In genomic region chr7:88437132-88437531, GRCh38 we compare ENCODE assay signal across 28 cellular contexts.
DNase-seq lines count a peak whose midpoint lies in the region; ATAC-seq and TF ChIP-seq lines count a peak whose summit lies in the region.
"Had no signal": no experiment of that assay in that cellular context is flagged by ENCODE, and none has a peak within 500 bp of the region (broad histone marks: within the 10 kb centered on the region; RNA-seq: fewer than 3 reads in every experiment).

No MANE protein-coding gene starts in this region.

- no peak overlapping the region for H3K4me3 Mint-ChIP-seq in T-helper 2 cell treated with Interferon-gamma antibody and Interleukin-4, amounts not matched to agents 5 μg/mL and 100 μg/mL, for 36 hours
- H3K4me3 Mint-ChIP-seq: activated naive CD4-positive, alpha-beta T cell treated with anti-CD3 and anti-CD28 coated beads, Interleukin-2, amount 50 U/mL, for 24 hours; IgD-negative memory B cell; memory B cell; stimulated activated effector memory CD8-positive, alpha-beta T cell treated with anti-CD3 and anti-CD28 coated beads, Interleukin-12 subunit alpha, Interleukin-12 subunit beta, amount 100 ng/mL, for 72 hours had no signal

- H3K27me3 Mint-ChIP-seq in T-helper 2 cell treated with Interferon-gamma antibody and Interleukin-4, amounts not matched to agents 5 μg/mL and 100 μg/mL, for 36 hours (ENCODE audit: low read depth), result no peaks in the 10 kb centered on the region
- H3K27me3 Mint-ChIP-seq: IgD-negative memory B cell, memory B cell had no signal

- in situ Hi-C loops in ACHN (cut with HindIII; ENCODE audit: low pct_ligation_motif_present, low pct_unique_long_range_greater_than_20kb, low sequenced_read_pairs), result no loop called here

- no peak for TF ChIP-seq CTCF in gastroesophageal sphincter (IDR thresholded peaks at IDR 0.05)

- H3K4me3 ChIP-seq in gastroesophageal sphincter, result no peak overlapping the region
- H3K4me3 ChIP-seq: Peyer's patch, prostate gland, skin epidermis, testis, vagina had no signal

- H3K4me1 Mint-ChIP-seq in T-helper 2 cell treated with Interferon-gamma antibody and Interleukin-4, amounts not matched to agents 5 μg/mL and 100 μg/mL, for 36 hours (ENCODE audit: low read depth), result no peaks in the 10 kb centered on the region
- H3K4me1 Mint-ChIP-seq: activated naive CD4-positive, alpha-beta T cell treated with anti-CD3 and anti-CD28 coated beads, Interleukin-2, amount 50 U/mL, for 24 hours; IgD-negative memory B cell; memory B cell; stimulated activated effector memory CD8-positive, alpha-beta T cell treated with anti-CD3 and anti-CD28 coated beads, Interleukin-12 subunit alpha, Interleukin-12 subunit beta, amount 100 ng/mL, for 72 hours had no signal

- H3K36me3 Mint-ChIP-seq in T-helper 2 cell treated with Interferon-gamma antibody and Interleukin-4, amounts not matched to agents 5 μg/mL and 100 μg/mL, for 36 hours (ENCODE audit: low read depth), result no peaks in the 10 kb centered on the region
- H3K36me3 Mint-ChIP-seq: activated naive CD4-positive, alpha-beta T cell treated with anti-CD3 and anti-CD28 coated beads, Interleukin-2, amount 50 U/mL, for 24 hours; IgD-negative memory B cell; memory B cell; stimulated activated effector memory CD8-positive, alpha-beta T cell treated with anti-CD3 and anti-CD28 coated beads, Interleukin-12 subunit alpha, Interleukin-12 subunit beta, amount 100 ng/mL, for 72 hours had no signal

- no peaks in the 10 kb centered on the region for H3K27me3 ChIP-seq in gastroesophageal sphincter
- H3K27me3 ChIP-seq: neutrophil, Peyer's patch, testis, vagina had no signal

- H3K27ac ChIP-seq in gastroesophageal sphincter, result no peak overlapping the region
- H3K27ac ChIP-seq: neutrophil, Peyer's patch, prostate gland, skin epidermis, testis, vagina had no signal

- DNase-seq in hypothalamus (lab: John Stamatoyannopoulos, UW) (no peak), ACHN (no peak)
- DNase-seq in T-helper 2 cell treated with Interferon-gamma antibody and Interleukin-4, amounts not matched to agents 5 μg/mL and 100 μg/mL, for 36 hours (ENCODE audit: low spot score), result no peak
- DNase-seq: aorta; C1 segment of cervical spinal cord; Calu3; caudate nucleus; GOT3; head of caudate nucleus; left cardiac atrium; NCI-H1436 treated with DMSO at 0.1 percent for 48 hours; NCI-H510A; Peyer's patch; stimulated activated CD4-positive, alpha-beta T cell treated with anti-CD3 and anti-CD28 coated beads, Interleukin-1b, Interleukin-23, amount 100 ng/mL, for 48 hours; testis had no signal

- no peak overlapping the region for H3K27ac Mint-ChIP-seq in T-helper 2 cell treated with Interferon-gamma antibody and Interleukin-4, amounts not matched to agents 5 μg/mL and 100 μg/mL, for 36 hours
- H3K27ac Mint-ChIP-seq: activated naive CD4-positive, alpha-beta T cell treated with anti-CD3 and anti-CD28 coated beads, Interleukin-2, amount 50 U/mL, for 24 hours; IgD-negative memory B cell; memory B cell; stimulated activated effector memory CD8-positive, alpha-beta T cell treated with anti-CD3 and anti-CD28 coated beads, Interleukin-12 subunit alpha, Interleukin-12 subunit beta, amount 100 ng/mL, for 72 hours had no signal

- H3K9me3 Mint-ChIP-seq in T-helper 2 cell treated with Interferon-gamma antibody and Interleukin-4, amounts not matched to agents 5 μg/mL and 100 μg/mL, for 36 hours, result no peaks in the 10 kb centered on the region
- H3K9me3 Mint-ChIP-seq: activated naive CD4-positive, alpha-beta T cell treated with anti-CD3 and anti-CD28 coated beads, Interleukin-2, amount 50 U/mL, for 24 hours; memory B cell; stimulated activated effector memory CD8-positive, alpha-beta T cell treated with anti-CD3 and anti-CD28 coated beads, Interleukin-12 subunit alpha, Interleukin-12 subunit beta, amount 100 ng/mL, for 72 hours had no signal

- no peak for TF ChIP-seq EP300 in gastroesophageal sphincter (IDR thresholded peaks at IDR 0.05)

- no peaks in the 10 kb centered on the region for H3K9me3 ChIP-seq in gastroesophageal sphincter
- H3K9me3 ChIP-seq: neutrophil, Peyer's patch, prostate gland, testis, vagina had no signal

- peak; percentile 73 for ATAC-seq in GM18508 (IDR thresholded peaks at IDR 0.05; ENCODE audit: insufficient read depth, unreplicated experiment)
- ATAC-seq in GM19023 (IDR thresholded peaks at IDR 0.05; ENCODE audit: unreplicated experiment), result peak; percentile 62
- ATAC-seq in HG02588 (IDR thresholded peaks at IDR 0.05; ENCODE audit: unreplicated experiment), result peak; percentile 59
- peak; percentile 55 for ATAC-seq in HG03354 (IDR thresholded peaks at IDR 0.05; ENCODE audit: poor library complexity, severe bottlenecking, unreplicated experiment)
- no peak for ATAC-seq in gastroesophageal sphincter
- ATAC-seq: left cardiac atrium; stimulated activated effector memory CD8-positive, alpha-beta T cell treated with anti-CD3 and anti-CD28 coated beads, Interleukin-12 subunit alpha, Interleukin-12 subunit beta, amount 100 ng/mL, for 72 hours had no signal

- H3K36me3 ChIP-seq in gastroesophageal sphincter, result no peaks in the 10 kb centered on the region
- H3K36me3 ChIP-seq: neutrophil, Peyer's patch, prostate gland, vagina had no signal

- no peaks in the 10 kb centered on the region for H3K4me1 ChIP-seq in gastroesophageal sphincter
- H3K4me1 ChIP-seq: Peyer's patch, prostate gland, testis, vagina had no signal

- no peak for TF ChIP-seq POLR2A in gastroesophageal sphincter (IDR thresholded peaks at IDR 0.05)
